Comparison of ENCODE assay signal across 12 cellular contexts in the genomic region with DNA sequence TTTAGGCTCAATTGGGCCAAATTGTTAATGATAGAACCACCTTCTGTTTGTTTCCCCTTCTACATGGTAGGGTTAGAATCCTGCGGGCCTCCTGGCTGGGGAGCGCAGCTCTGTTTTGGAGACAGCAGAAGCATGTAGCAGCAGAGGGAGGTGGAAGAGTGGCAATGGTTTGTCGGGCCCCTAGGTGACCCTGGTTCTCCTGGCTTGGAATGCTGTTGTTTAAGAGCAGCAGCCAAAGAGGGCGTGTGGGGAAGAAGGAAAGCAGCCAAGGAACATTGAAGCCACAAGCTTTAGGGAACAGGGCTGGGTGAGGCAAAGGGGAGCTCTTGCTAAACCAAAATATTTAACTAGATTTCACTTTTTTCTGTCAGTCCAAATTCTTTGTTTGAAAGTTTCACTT.
DNase-seq lines count a peak whose midpoint lies in the region; ATAC-seq and TF ChIP-seq lines count a peak whose summit lies in the region.
"Had no signal": no experiment of that assay in that cellular context is flagged by ENCODE, and none has a peak within 500 bp of the region (broad histone marks: within the 10 kb centered on the region; RNA-seq: fewer than 3 reads in every experiment).

No MANE protein-coding gene starts in this region.

- DNase-seq in AG08396 (ENCODE audit: low spot score) (peak; percentile 34), adipocyte (ENCODE audit: low read depth) (peak; percentile 84), globus pallidus (ENCODE audit: low spot score) (peak; percentile 48), pons (ENCODE audit: low spot score) (peak; percentile 37), activated gamma-delta T cell (lab: John Stamatoyannopoulos, UW) (no peak), NCI-H1048 (lab: John Stamatoyannopoulos, UW) (no peak), GM10266 (ENCODE audit: extremely low spot score) (no peak)
- DNase-seq: ACHN; NCI-H82; stimulated activated naive CD4-positive, alpha-beta T cell had no signal

- no peaks in the 10 kb centered on the region for H3K27me3 ChIP-seq in adipocyte (replicated peaks; ENCODE audit: control insufficient read depth, insufficient read depth, low read length)

- H3K9me3 ChIP-seq in adipocyte (ENCODE audit: control insufficient read depth, low read length): no peaks in the 10 kb centered on the region

- peak overlapping the region; percentile 70 for H3K9ac ChIP-seq in adipocyte (ENCODE audit: low read length)

- peaks cover 41% of the 10 kb centered on the region for H3K4me1 ChIP-seq in adipocyte (ENCODE audit: control insufficient read depth, insufficient read depth, low read length)

- TF ChIP-seq CTCF in GM10266 (IDR thresholded peaks at IDR 0.05; ENCODE audit: control insufficient read depth, insufficient read depth, low read depth, missing control alignments): no peak

- no peak for ATAC-seq in GM21526 (IDR thresholded peaks at IDR 0.05; ENCODE audit: low FRiP score, unreplicated experiment)
- ATAC-seq: HCT116 had no signal

- H3K4me3 ChIP-seq in adipocyte (ENCODE audit: low read length): peak overlapping the region; percentile 46

- no peaks in the 10 kb centered on the region for H3K36me3 ChIP-seq in adipocyte (ENCODE audit: control insufficient read depth, insufficient read depth, low read length, severe bottlenecking)

Comparison
In these comparisons a context has a peak if more than half of its experiments do, and no peak if none do; other contexts are left out.
1. DNase-seq: peak in AG08396 (single experiment), adipocyte (single experiment), globus pallidus (single experiment) and pons (single experiment); none in activated gamma-delta T cell (single experiment), NCI-H1048 (single experiment) and GM10266 (single experiment).